In the genomic region with DNA sequence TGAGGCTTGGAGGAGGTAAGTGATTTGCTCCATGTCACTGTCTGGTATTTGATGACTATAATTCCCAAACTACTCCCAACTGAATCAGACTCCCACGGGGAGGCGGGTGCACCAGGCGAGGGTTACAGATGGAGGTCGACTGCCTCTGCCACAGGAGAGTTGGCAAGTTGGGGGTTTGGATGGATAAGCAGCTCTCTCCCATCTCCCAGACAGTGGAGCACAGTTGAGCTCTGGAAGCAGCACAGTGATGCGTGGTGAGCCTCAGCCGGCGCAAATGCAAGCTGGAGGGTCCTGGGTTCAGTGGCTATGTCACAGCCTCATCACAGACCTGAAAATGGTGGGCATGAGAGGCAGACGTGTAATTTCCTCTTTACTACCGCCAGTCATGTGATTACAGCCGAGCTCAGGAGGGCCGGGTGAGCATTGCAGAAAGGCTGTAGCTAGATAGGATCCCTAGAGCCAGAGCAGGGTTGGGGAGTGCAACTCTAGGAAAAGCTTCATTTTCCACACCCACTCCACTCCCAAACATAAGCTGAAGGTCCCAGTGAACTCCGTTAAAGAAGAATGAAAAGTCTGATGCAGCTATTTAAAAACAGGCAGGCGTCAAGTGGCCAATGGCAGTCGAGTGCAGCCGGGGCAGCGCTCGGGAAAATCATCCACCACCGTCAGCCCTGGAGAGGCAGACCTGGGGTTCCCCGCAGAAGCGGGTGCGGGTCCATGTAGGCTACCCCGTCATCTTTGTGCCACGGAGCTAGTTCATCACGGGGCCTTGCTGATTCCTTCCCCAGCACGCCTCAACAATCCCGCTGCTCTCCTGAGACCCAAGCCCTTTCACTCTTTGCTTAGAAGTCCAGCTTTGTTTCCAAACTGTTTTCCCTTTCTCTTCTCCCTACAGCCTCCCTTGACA, we compare ENCODE assay signal across 1 cellular context.
A peak's percentile ranks its signal among the peaks of the same experiment; 100 is the strongest.
TF ChIP-seq lines count a peak whose summit lies in the region.

No MANE protein-coding gene starts in this region.

TF ChIP-seq in WTC11, 78 proteins besides CTCF, POLR2A, EP300 and RAD21 (continued from another document):
- TF ChIP-seq, protein P1, sequence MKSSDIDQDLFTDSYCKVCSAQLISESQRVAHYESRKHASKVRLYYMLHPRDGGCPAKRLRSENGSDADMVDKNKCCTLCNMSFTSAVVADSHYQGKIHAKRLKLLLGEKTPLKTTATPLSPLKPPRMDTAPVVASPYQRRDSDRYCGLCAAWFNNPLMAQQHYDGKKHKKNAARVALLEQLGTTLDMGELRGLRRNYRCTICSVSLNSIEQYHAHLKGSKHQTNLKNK (CRISPR knock-in tag; IDR thresholded peaks at IDR 0.05), result no peak
- TF ChIP-seq USF1 (CRISPR knock-in tag; IDR thresholded peaks at IDR 0.05) (0 out of 2 replicates have a peak, but pooled peaks have one; percentile 22), JAZF1 (CRISPR knock-in tag; IDR thresholded peaks at IDR 0.05) (no peak)
